1 cellular context compared by ENCODE assay signal in genomic region chr2:43127208-43127940, GRCh38.
TF ChIP-seq lines count a peak whose summit lies in the region.

No MANE protein-coding gene starts in this region.

TF ChIP-seq in K562, 482 proteins besides CTCF, POLR2A, EP300 and RAD21 (continued from another document and continues in another):
- TF ChIP-seq PHB (CRISPR knock-in tag; IDR thresholded peaks at IDR 0.05) (no peak), RBM34 (IDR thresholded peaks at IDR 0.05; ENCODE audit: borderline replicate concordance, insufficient read depth, low read length) (no peak), MAX (CRISPR knock-in tag; IDR thresholded peaks at IDR 0.05) (peak; percentile 16; the same call in 1 of the 2 replicates), SMC3 (conservative IDR thresholded peaks at IDR 0.05; ENCODE audit: insufficient read depth, low read depth, low read length) (peak; percentile 88), ZBTB40 (IDR thresholded peaks at IDR 0.05) (no peak), ZBTB40 (CRISPR knock-in tag; IDR thresholded peaks at IDR 0.05) (no peak), SRSF3 (IDR thresholded peaks at IDR 0.05; ENCODE audit: insufficient read depth, low read length) (no peak), KLF6 (CRISPR knock-in tag; IDR thresholded peaks at IDR 0.05; ENCODE audit: borderline replicate concordance) (no peak), ZBTB33 (CRISPR knock-in tag; IDR thresholded peaks at IDR 0.05) (peak; percentile 97), NBN (IDR thresholded peaks at IDR 0.05; ENCODE audit: low read depth) (no peak), MAZ (CRISPR knock-in tag; conservative IDR thresholded peaks at IDR 0.05 in 1 of 2, IDR thresholded peaks at IDR 0.05 in 1 of 2) (no peak), ZBTB49 (CRISPR knock-in tag; IDR thresholded peaks at IDR 0.05; ENCODE audit: borderline replicate concordance) (no peak), PCBP1 (IDR thresholded peaks at IDR 0.05; ENCODE audit: low read depth, low read length, poor library complexity, severe bottlenecking) (no peak), E2F4 (CRISPR knock-in tag; IDR thresholded peaks at IDR 0.05; ENCODE audit: low read depth) (no peak), STAT6 (CRISPR knock-in tag; IDR thresholded peaks at IDR 0.05) (no peak), NRF1 (conservative IDR thresholded peaks at IDR 0.05 in 1 of 2, IDR thresholded peaks at IDR 0.05 in 1 of 2) (no peak), NR1H2 (CRISPR knock-in tag; IDR thresholded peaks at IDR 0.05) (no peak), ZBTB7A (IDR thresholded peaks at IDR 0.05; ENCODE audit: borderline replicate concordance, control insufficient read depth, low read depth, low read length) (no peak), TFE3 (CRISPR knock-in tag; IDR thresholded peaks at IDR 0.05) (no peak), ILF3 (IDR thresholded peaks at IDR 0.05; ENCODE audit: borderline replicate concordance) (no peak), CCAR2 (IDR thresholded peaks at IDR 0.05; ENCODE audit: low read depth, low read length) (no peak), MEIS2 (IDR thresholded peaks at IDR 0.05; ENCODE audit: partially characterized antibody) (no peak), KLF1 (tag; IDR thresholded peaks at IDR 0.05) (no peak), ZNF699 (CRISPR knock-in tag; IDR thresholded peaks at IDR 0.05; ENCODE audit: insufficient replicate concordance) (no peak), MCM7 (IDR thresholded peaks at IDR 0.05) (no peak), TCFL5 (CRISPR knock-in tag; conservative IDR thresholded peaks at IDR 0.05) (no peak), ZFP91 (CRISPR knock-in tag; IDR thresholded peaks at IDR 0.05) (no peak), ZFPM2 (CRISPR knock-in tag; IDR thresholded peaks at IDR 0.05) (no peak), YY1 (IDR thresholded peaks at IDR 0.05; ENCODE audit: borderline replicate concordance in 1 of 3, control insufficient read depth in 1 of 3, extremely low read depth in 1 of 3, insufficient read depth in 3 of 3, insufficient read length in 1 of 3, insufficient replicate concordance in 2 of 3, low read depth in 1 of 3, low read length in 2 of 3) (peak in 2 of 3 experiments; percentile 16 to 17), XRCC5 (IDR thresholded peaks at IDR 0.05; ENCODE audit: low read depth, low read length) (no peak), U2AF1 (optimal IDR thresholded peaks at IDR 0.05; ENCODE audit: low read depth, low read length) (no peak), ZNF311 (CRISPR knock-in tag; IDR thresholded peaks at IDR 0.05) (no peak), RBM14 (IDR thresholded peaks at IDR 0.05; ENCODE audit: borderline replicate concordance, insufficient read depth, low read depth, low read length) (no peak), TGIF2 (CRISPR knock-in tag; IDR thresholded peaks at IDR 0.05) (no peak), ETV5 (CRISPR knock-in tag; IDR thresholded peaks at IDR 0.05; ENCODE audit: low read depth) (no peak)
